ENCODE assay signal across 28 cellular contexts in the genomic region with DNA sequence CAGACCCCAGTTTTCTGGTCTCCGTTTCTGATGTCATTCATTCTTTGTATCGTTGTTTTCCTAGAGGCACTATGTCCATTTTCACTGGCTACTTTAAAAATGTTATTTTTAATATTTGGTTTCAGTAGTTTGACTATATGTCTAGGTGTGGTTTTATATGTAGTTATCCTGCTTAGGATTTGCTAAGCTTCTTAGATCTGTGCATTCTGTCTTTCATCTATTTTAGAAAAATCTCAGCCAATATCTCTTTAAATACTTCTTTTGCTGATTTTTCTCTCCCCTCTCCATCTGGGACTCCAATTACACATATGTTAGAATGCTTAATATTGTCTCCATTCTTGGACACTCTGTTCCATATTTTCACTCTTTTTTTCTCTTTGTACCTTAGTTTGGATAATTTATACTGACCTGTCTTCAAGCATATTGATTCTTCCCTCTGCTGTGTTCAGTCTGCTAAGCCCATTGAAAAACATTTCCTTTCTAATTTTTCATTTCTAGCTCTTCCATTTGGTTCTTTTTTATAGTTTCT.
"Had no signal": no experiment of that assay in that cellular context is flagged by ENCODE, and none has a peak within 500 bp of the region (broad histone marks: within the 10 kb centered on the region; RNA-seq: fewer than 3 reads in every experiment).

No MANE protein-coding gene starts in this region.

- H3K9me3 ChIP-seq: colonic mucosa, esophagus muscularis mucosa, esophagus squamous epithelium, gastrocnemius medialis, gastroesophageal sphincter, heart left ventricle had no signal

- ATAC-seq: effector memory CD8-positive, alpha-beta T cell; esophagus mucosa; foreskin keratinocyte; gastrocnemius medialis; gastroesophageal sphincter; heart left ventricle; heart right ventricle had no signal

- H3K27me3 ChIP-seq: colonic mucosa, dorsolateral prefrontal cortex, esophagus muscularis mucosa, esophagus squamous epithelium, foreskin keratinocyte, gastrocnemius medialis, gastroesophageal sphincter, heart left ventricle had no signal

- H3K27ac ChIP-seq: colonic mucosa, coronary artery, dorsolateral prefrontal cortex, epithelial cell of prostate, esophagus muscularis mucosa, esophagus squamous epithelium, foreskin keratinocyte, gastrocnemius medialis, gastroesophageal sphincter, heart left ventricle, heart right ventricle had no signal

- H3K4me1 ChIP-seq: colonic mucosa, esophagus muscularis mucosa, esophagus squamous epithelium, foreskin keratinocyte, gastrocnemius medialis, gastroesophageal sphincter, heart left ventricle, heart right ventricle had no signal

- DNase-seq: colonic mucosa; cortex of kidney; dermis blood vessel endothelial cell; dorsolateral prefrontal cortex; effector CD4-positive, alpha-beta T cell; effector CD8-positive, alpha-beta T cell; effector memory CD4-positive, alpha-beta T cell; effector memory CD8-positive, alpha-beta T cell; endodermal cell; erythroblast; esophagus squamous epithelium; foreskin fibroblast; foreskin keratinocyte; foreskin melanocyte; gastrocnemius medialis; glutamatergic neuron; head of caudate nucleus; heart left ventricle; heart right ventricle had no signal

- H3K4me3 ChIP-seq: colonic mucosa, coronary artery, dorsolateral prefrontal cortex, esophagus muscularis mucosa, esophagus squamous epithelium, gastrocnemius medialis, gastroesophageal sphincter, heart left ventricle, heart right ventricle had no signal

- H3K36me3 ChIP-seq: colonic mucosa, esophagus muscularis mucosa, esophagus squamous epithelium, gastrocnemius medialis, gastroesophageal sphincter, heart left ventricle, heart right ventricle had no signal

- FAIRE-seq: colon, endometrium, endothelial cell of umbilical vein, frontal cortex had no signal
